In genomic region chr1:160997323-160998038, GRCh38 we compare ENCODE assay signal across 8 cellular contexts. TPM values are rescaled to one million over a fixed set of nuclear protein-coding genes. Genes with fewer than 3 reads are reported as not detected.
DNase-seq lines count a peak whose midpoint lies in the region; ATAC-seq and TF ChIP-seq lines count a peak whose summit lies in the region.

No MANE protein-coding gene starts in this region.

- peaks cover 7% of the 10 kb centered on the region for H3K27me3 Mint-ChIP-seq in HFFc6 (ENCODE audit: insufficient read depth)

- ATAC-seq in heart right ventricle (peak; percentile 89 to 95 (median 92)), GM19351 (IDR thresholded peaks at IDR 0.05; ENCODE audit: unreplicated experiment) (no peak), GM19452 (IDR thresholded peaks at IDR 0.05; ENCODE audit: unreplicated experiment) (no peak)

- H3K27me3 ChIP-seq in heart right ventricle, result no peaks in the 10 kb centered on the region

- peak; percentile 75 for TF ChIP-seq CTCF in HFFc6 (IDR thresholded peaks at IDR 0.05)
- TF ChIP-seq CTCF in heart right ventricle (IDR thresholded peaks at IDR 0.05), result peak; percentile 43 to 83 (median 68)

- peaks cover 0 to 34% (median 11%) of the 10 kb centered on the region in 9 donors for H3K36me3 ChIP-seq in heart right ventricle

- peaks cover 48% of the 10 kb centered on the region for H3K4me1 Mint-ChIP-seq in HFFc6 (ENCODE audit: low read depth)

- H3K36me3 Mint-ChIP-seq in HFFc6 (ENCODE audit: low read depth), result no peaks in the 10 kb centered on the region

- H3K27ac Mint-ChIP-seq in HFFc6, result no peak overlapping the region

- DNase-seq in COLO829 (ENCODE audit: low spot score), result peak; percentile 85
- peak; percentile 56 for DNase-seq in HFFc6
- DNase-seq in SKM-1 (lab: John Stamatoyannopoulos, UW; ENCODE audit: unreplicated experiment), result peak; percentile 73
- peak in 29 of 56 donors; percentile 2 to 55 (median 15) for DNase-seq in amygdala (lab: John Stamatoyannopoulos, UW)
- peak; percentile 45 to 83 for DNase-seq in heart right ventricle
- DNase-seq in renal cortical epithelial cell (ENCODE audit: low read depth), result peak; percentile 61

- peak overlapping the region in 9 of 10 donors; percentile 47 to 82 (median 75) for H3K27ac ChIP-seq in heart right ventricle

- no peaks in the 10 kb centered on the region for H3K9me3 ChIP-seq in heart right ventricle

- no peak overlapping the region for H3K4me3 ChIP-seq in heart right ventricle

- no peaks in the 10 kb centered on the region for H3K9me3 Mint-ChIP-seq in HFFc6

- intact Hi-C loops in heart right ventricle (cut with DNase I), result loop anchor here in 9 of 10 donors (1.0 to 10.0 kb wide), 10 partner anchors 45 to 140 kb away; partner anchors contain the start of genes KLHDC9 (in 5 of the 9), DEDD (in 3 of the 9) and USF1 (in 3 of the 9)

- H3K4me3 Mint-ChIP-seq in HFFc6, result no peak overlapping the region

- peaks cover 0 to 30% (median 12%) of the 10 kb centered on the region in 9 donors for H3K4me1 ChIP-seq in heart right ventricle

- WGBS in heart right ventricle, 2 donors, result 63 to 73% methylated on average over 1 of the region's 1 CpG

RNA-seq across cellular contexts. Expression of gene F11R, which starts 23.5 kb away (rescaled TPM):
- under 1 TPM in 4 of 6 experiments, not detected in 2; 0.05 to 0.38 (median 0.14) TPM for total RNA-seq in HFFc6 (2021; fragmentation: NEBNext Ultra II Directional; extraction: Animal tissue kit (Norgen Biotek cat#: 25700))
- 10 to 100 TPM in 6 of 10 donors, 1 to 10 TPM in 4; 7.1 to 22.7 (median 10.5) TPM for total RNA-seq in heart right ventricle
- 1 to 10 TPM; 7.5 to 9.9 TPM for polyA plus RNA-seq in heart right ventricle
- total RNA-seq in renal cortical epithelial cell, result 145 and 248 TPM in 2 replicates

RNA-seq across cellular contexts. Expression of gene TSTD1, which starts 41.3 kb away (rescaled TPM):
- not detected for total RNA-seq in HFFc6 (2021; fragmentation: NEBNext Ultra II Directional; extraction: Animal tissue kit (Norgen Biotek cat#: 25700))
- total RNA-seq in heart right ventricle (10 to 100 TPM in 9 of 10 donors, 1 to 10 TPM in 1; 8.0 to 18.0 (median 13.4) TPM), renal cortical epithelial cell (45.1 and 106 TPM in 2 replicates)
- 10 to 100 TPM; 11.8 to 15.3 TPM for polyA plus RNA-seq in heart right ventricle

RNA-seq across cellular contexts. Expression of gene ITLN2, which starts 42.9 kb away (rescaled TPM):
- not detected for total RNA-seq in HFFc6 (2021; fragmentation: NEBNext Ultra II Directional; extraction: Animal tissue kit (Norgen Biotek cat#: 25700))
- total RNA-seq in heart right ventricle (not detected), renal cortical epithelial cell (not detected in 2 replicates)
- under 1 TPM in 1 of 2 donors, not detected in 1; 0.22 TPM for polyA plus RNA-seq in heart right ventricle

RNA-seq across cellular contexts. Expression of gene USF1, which starts 48.3 kb away (rescaled TPM):
- 10 to 100 TPM; 31.2 to 38.0 (median 33.4) TPM for total RNA-seq in HFFc6 (2021; fragmentation: NEBNext Ultra II Directional; extraction: Animal tissue kit (Norgen Biotek cat#: 25700))
- 10 to 100 TPM; 23.7 to 43.6 (median 28.5) TPM for total RNA-seq in heart right ventricle
- polyA plus RNA-seq in heart right ventricle, result 10 to 100 TPM; 42.4 to 55.1 TPM
- total RNA-seq in renal cortical epithelial cell, result 61.1 and 80.9 TPM in 2 replicates

Comparison
In these comparisons a context has a peak if more than half of its experiments do, and no peak if none do; other contexts are left out.
1. DNase-seq: peak in every context shown above with its lines; median percentile 85 in COLO829; 73 in SKM-1; 64 in heart right ventricle; 61 in renal cortical epithelial cell; 56 in HFFc6; 15 in amygdala.
2. ATAC-seq: peak in heart right ventricle (8 of 8); none in GM19351 (single experiment) and GM19452 (single experiment).
3. RNA of gene TSTD1, which starts 41.3 kb away (total RNA-seq): 45.1 to 106 TPM in renal cortical epithelial cell and 8.0 to 18.0 TPM in heart right ventricle; not detected in HFFc6; every median in the first group is over 4 times any median in the second.